9 cellular contexts compared by ENCODE assay signal in genomic region chr22:42376721-42377177, GRCh38. TPM values are rescaled to one million over a fixed set of nuclear protein-coding genes. Genes with fewer than 3 reads are reported as not detected.
DNase-seq lines count a peak whose midpoint lies in the region; ATAC-seq and TF ChIP-seq lines count a peak whose summit lies in the region.
"Had no signal": no experiment of that assay in that cellular context is flagged by ENCODE, and none has a peak within 500 bp of the region (broad histone marks: within the 10 kb centered on the region; RNA-seq: fewer than 3 reads in every experiment).

No MANE protein-coding gene starts in this region.

- H3K27ac ChIP-seq in MM.1S (ENCODE audit: low read length) = no peak overlapping the region

- H3K27ac Mint-ChIP-seq in activated naive CD4-positive, alpha-beta T cell treated with anti-CD3 and anti-CD28 coated beads, Interleukin-2, amount 10 ng/mL, durations not matched to agents 7 days and 5 days = no peak overlapping the region

- H3K4me3 ChIP-seq in fibroblast of pulmonary artery (replicated peaks; ENCODE audit: low read depth, low read length) (no peak overlapping the region), MM.1S (ENCODE audit: low read length) (no peak overlapping the region)

- peak; percentile 79 for DNase-seq in GM03348 (ENCODE audit: low spot score)
- DNase-seq in NCI-H748 treated with DMSO at 0.1 percent for 48 hours (lab: John Stamatoyannopoulos, UW) = peak; percentile 38
- DNase-seq in fibroblast of pulmonary artery (ENCODE audit: low read depth) = peak; percentile 24
- peak; percentile 92 for DNase-seq in posterior vena cava (ENCODE audit: low spot score)
- DNase-seq in MM.1S = no peak
- no peak for DNase-seq in activated effector memory CD4-positive, alpha-beta T cell treated with Interleukin-2 at 50 U/mL for 16 hours
- DNase-seq in activated naive CD4-positive, alpha-beta T cell treated with anti-CD3 and anti-CD28 coated beads, Interleukin-2, amount 10 ng/mL, durations not matched to agents 7 days and 5 days = no peak
- DNase-seq: anterior cingulate cortex had no signal

- H3K79me2 ChIP-seq in MM.1S (ENCODE audit: low read length) = no peaks in the 10 kb centered on the region

- H3K9me3 ChIP-seq in MM.1S (replicated peaks; ENCODE audit: insufficient read depth, low read length) = no peaks in the 10 kb centered on the region

- ATAC-seq in HG03354 (IDR thresholded peaks at IDR 0.05; ENCODE audit: poor library complexity, severe bottlenecking, unreplicated experiment) = no peak

- no peaks in the 10 kb centered on the region for H3K4me1 ChIP-seq in MM.1S (ENCODE audit: low read length)

- no peaks in the 10 kb centered on the region for H4K20me1 ChIP-seq in MM.1S (ENCODE audit: insufficient read depth, low read length)

- H3K9me2 ChIP-seq in MM.1S (replicated peaks; ENCODE audit: insufficient read depth, low read length) = no peaks in the 10 kb centered on the region

- peaks cover 47% of the 10 kb centered on the region for H3K27me3 Mint-ChIP-seq in activated naive CD4-positive, alpha-beta T cell treated with anti-CD3 and anti-CD28 coated beads, Interleukin-2, amount 10 ng/mL, durations not matched to agents 7 days and 5 days

- no peak overlapping the region for H3K9ac ChIP-seq in MM.1S (ENCODE audit: low read length)

- no peak overlapping the region for H3K4me3 Mint-ChIP-seq in activated naive CD4-positive, alpha-beta T cell treated with anti-CD3 and anti-CD28 coated beads, Interleukin-2, amount 10 ng/mL, durations not matched to agents 7 days and 5 days

- no peaks in the 10 kb centered on the region for H3F3A ChIP-seq in MM.1S (ENCODE audit: insufficient read depth, low read length)

- no peak overlapping the region for H3K4me2 ChIP-seq in MM.1S (ENCODE audit: low read depth, low read length)

- intact Hi-C loops in posterior vena cava (cut with DNase I) = no loop called here

- peaks cover 29% of the 10 kb centered on the region for H3K27me3 ChIP-seq in MM.1S (replicated peaks; ENCODE audit: insufficient read depth, low read length)

- CTCF ChIA-PET in activated naive CD4-positive, alpha-beta T cell treated with anti-CD3 and anti-CD28 coated beads, Interleukin-2, amount 10 ng/mL, durations not matched to agents 7 days and 5 days (lab: Charles Lee) = no interaction called here

- TF ChIP-seq CTCF in fibroblast of pulmonary artery (IDR thresholded peaks at IDR 0.05; ENCODE audit: low read length, missing control alignments) (no peak), MM.1S (IDR thresholded peaks at IDR 0.05; ENCODE audit: low read length) (no peak)

- no peaks in the 10 kb centered on the region for H3K36me3 Mint-ChIP-seq in activated naive CD4-positive, alpha-beta T cell treated with anti-CD3 and anti-CD28 coated beads, Interleukin-2, amount 10 ng/mL, durations not matched to agents 7 days and 5 days

- H3K4me1 Mint-ChIP-seq in activated naive CD4-positive, alpha-beta T cell treated with anti-CD3 and anti-CD28 coated beads, Interleukin-2, amount 10 ng/mL, durations not matched to agents 7 days and 5 days = peaks cover 5% of the 10 kb centered on the region

- H3K9me3 Mint-ChIP-seq in activated naive CD4-positive, alpha-beta T cell treated with anti-CD3 and anti-CD28 coated beads, Interleukin-2, amount 10 ng/mL, durations not matched to agents 7 days and 5 days = no peaks in the 10 kb centered on the region

- no peaks in the 10 kb centered on the region for H3K36me3 ChIP-seq in MM.1S (replicated peaks; ENCODE audit: insufficient read depth, low read length)

- H2AFZ ChIP-seq in MM.1S (ENCODE audit: low read length) = no peak overlapping the region

RNA-seq across cellular contexts. Expression of gene NFAM1, which starts 55.5 kb away (rescaled TPM):
- total RNA-seq in posterior vena cava = 1 to 10 TPM; 3.7 to 6.7 TPM

Comparison
In these comparisons a context has a peak if more than half of its experiments do, and no peak if none do; other contexts are left out.
1. DNase-seq: peak in GM03348 (single experiment), NCI-H748 treated with DMSO at 0.1 percent for 48 hours (single experiment), fibroblast of pulmonary artery (single experiment) and posterior vena cava (single experiment); none in MM.1S (single experiment), activated effector memory CD4-positive, alpha-beta T cell treated with Interleukin-2 at 50 U/mL for 16 hours (single experiment) and activated naive CD4-positive, alpha-beta T cell treated with anti-CD3 and anti-CD28 coated beads, Interleukin-2, amount 10 ng/mL, durations not matched to agents 7 days and 5 days (single experiment).